Comparison of ENCODE assay signal across 34 cellular contexts in genomic region chr11:90738799-90739198, GRCh38.
"Had no signal": no experiment of that assay in that cellular context is flagged by ENCODE, and none has a peak within 500 bp of the region (broad histone marks: within the 10 kb centered on the region; RNA-seq: fewer than 3 reads in every experiment).

No MANE protein-coding gene starts in this region.

- H3K4me1 ChIP-seq: ascending aorta, breast epithelium, colonic mucosa, esophagus squamous epithelium, gastroesophageal sphincter, heart right ventricle had no signal

- H3K36me3 ChIP-seq: adrenal gland, ascending aorta, breast epithelium, cardiac muscle cell, colonic mucosa, esophagus squamous epithelium, gastroesophageal sphincter, heart right ventricle had no signal

- H3K4me1 Mint-ChIP-seq: activated CD4-positive, alpha-beta T cell treated with anti-CD3 and anti-CD28 coated beads for 36 hours; activated CD4-positive, alpha-beta T cell treated with anti-CD3 and anti-CD28 coated beads, Interleukin-2, amount 10 ng/mL, durations not matched to agents 24 days and 14 days; activated CD8-positive, alpha-beta memory T cell treated with anti-CD3 and anti-CD28 coated beads, Interleukin-2, amount 10 ng/mL, durations not matched to agents 7 days and 5 days; activated naive CD4-positive, alpha-beta T cell treated with anti-CD3 and anti-CD28 coated beads, Interleukin-2, amount 50 U/mL, for 24 hours; activated naive CD8-positive, alpha-beta T cell treated with anti-CD3 and anti-CD28 coated beads for 36 hours; activated naive CD8-positive, alpha-beta T cell treated with anti-CD3 and anti-CD28 coated beads, Interleukin-2, amount 50 U/mL, for 24 hours; brain had no signal

- DNase-seq: activated CD4-positive, alpha-beta memory T cell treated with anti-CD3 and anti-CD28 coated beads for 36 hours; activated CD4-positive, alpha-beta T cell treated with anti-CD3 and anti-CD28 coated beads for 36 hours; activated CD4-positive, alpha-beta T cell treated with anti-CD3 and anti-CD28 coated beads, Interleukin-2, amount 10 ng/mL, durations not matched to agents 24 days and 14 days; activated CD4-positive, CD25-positive, alpha-beta regulatory T cell; activated CD4-positive, CD25-positive, alpha-beta regulatory T cell treated with anti-CD3 and anti-CD28 coated beads, Interleukin-2, amount 50 U/mL, for 72 hours; activated CD8-positive, alpha-beta memory T cell treated with anti-CD3 and anti-CD28 coated beads, Interleukin-2, amount 10 ng/mL, durations not matched to agents 7 days and 5 days; activated CD8-positive, alpha-beta memory T cell treated with anti-CD3 and anti-CD28 coated beads, Interleukin-2, amount 50 U/mL, for 4 hours; activated CD8-positive, alpha-beta T cell treated with anti-CD3 and anti-CD28 coated beads, Interleukin-2, amount 10 ng/mL, durations not matched to agents 7 days and 5 days; activated effector memory CD4-positive, alpha-beta T cell treated with anti-CD3 and anti-CD28 coated beads, Interleukin-2, amount 50 U/mL, for 16 hours; activated naive CD4-positive, alpha-beta T cell treated with anti-CD3 and anti-CD28 coated beads for 36 hours; activated naive CD8-positive, alpha-beta T cell treated with anti-CD3 and anti-CD28 coated beads for 36 hours; activated naive CD8-positive, alpha-beta T cell treated with anti-CD3 and anti-CD28 coated beads, Interleukin-2, amount 50 U/mL, for 24 hours; activated T-cell treated with anti-CD3 and anti-CD28 coated beads, Interleukin-2, amount 50 U/mL, for 1 hour; activated T-cell treated with anti-CD3 and anti-CD28 coated beads, Interleukin-2, amount 50 U/mL, for 48 hours; adrenal gland; central memory CD4-positive, alpha-beta T cell; cerebellar nuclear complex; colonic mucosa; effector CD8-positive, alpha-beta T cell; esophagus squamous epithelium; foreskin melanocyte; heart right ventricle; T-helper 2 cell had no signal

- H3K4me3 Mint-ChIP-seq: activated CD4-positive, alpha-beta memory T cell treated with anti-CD3 and anti-CD28 coated beads for 36 hours; activated CD4-positive, alpha-beta T cell treated with anti-CD3 and anti-CD28 coated beads for 36 hours; activated CD4-positive, alpha-beta T cell treated with anti-CD3 and anti-CD28 coated beads, Interleukin-2, amount 10 ng/mL, durations not matched to agents 24 days and 14 days; activated CD8-positive, alpha-beta memory T cell treated with anti-CD3 and anti-CD28 coated beads, Interleukin-2, amount 10 ng/mL, durations not matched to agents 7 days and 5 days; activated CD8-positive, alpha-beta T cell treated with anti-CD3 and anti-CD28 coated beads, Interleukin-2, amount 10 ng/mL, durations not matched to agents 7 days and 5 days; activated naive CD4-positive, alpha-beta T cell treated with anti-CD3 and anti-CD28 coated beads for 36 hours; activated naive CD4-positive, alpha-beta T cell treated with anti-CD3 and anti-CD28 coated beads, Interleukin-2, amount 50 U/mL, for 24 hours; activated naive CD8-positive, alpha-beta T cell treated with anti-CD3 and anti-CD28 coated beads for 36 hours; activated naive CD8-positive, alpha-beta T cell treated with anti-CD3 and anti-CD28 coated beads, Interleukin-2, amount 50 U/mL, for 24 hours; activated T-helper 1 cell treated with anti-CD3 and anti-CD28 coated beads, Interleukin-12 subunit alpha, Interleukin-12 subunit beta, Interleukin-2, Interleukin-4 antibody, amounts not matched to agents 30 ng/mL and 10 ng/mL and 1 ng/mL, durations not matched to agents 14 hours and 24 hours and 36 hours; brain had no signal

- H3K27ac Mint-ChIP-seq: activated CD4-positive, alpha-beta memory T cell treated with anti-CD3 and anti-CD28 coated beads for 36 hours; activated CD4-positive, alpha-beta T cell treated with anti-CD3 and anti-CD28 coated beads for 36 hours; activated CD4-positive, alpha-beta T cell treated with anti-CD3 and anti-CD28 coated beads, Interleukin-2, amount 10 ng/mL, durations not matched to agents 24 days and 14 days; activated CD8-positive, alpha-beta memory T cell treated with anti-CD3 and anti-CD28 coated beads, Interleukin-2, amount 10 ng/mL, durations not matched to agents 7 days and 5 days; activated CD8-positive, alpha-beta T cell treated with anti-CD3 and anti-CD28 coated beads, Interleukin-2, amount 10 ng/mL, durations not matched to agents 7 days and 5 days; activated naive CD4-positive, alpha-beta T cell treated with anti-CD3 and anti-CD28 coated beads for 36 hours; activated naive CD4-positive, alpha-beta T cell treated with anti-CD3 and anti-CD28 coated beads, Interleukin-2, amount 50 U/mL, for 24 hours; activated naive CD8-positive, alpha-beta T cell treated with anti-CD3 and anti-CD28 coated beads for 36 hours; activated naive CD8-positive, alpha-beta T cell treated with anti-CD3 and anti-CD28 coated beads, Interleukin-2, amount 50 U/mL, for 24 hours; activated T-helper 1 cell treated with anti-CD3 and anti-CD28 coated beads, Interleukin-12 subunit alpha, Interleukin-12 subunit beta, Interleukin-2, Interleukin-4 antibody, amounts not matched to agents 30 ng/mL and 10 ng/mL and 1 ng/mL, durations not matched to agents 14 hours and 24 hours and 36 hours; activated T-helper 2 cell treated with anti-CD3 and anti-CD28 coated beads, Interferon-gamma antibody, Interleukin-2, Interleukin-4, amounts not matched to agents 10 μg/mL and 5 μg/mL and 100 μg/mL, durations not matched to agents 14 hours and 24 hours and 36 hours; brain had no signal

- ATAC-seq: activated CD4-positive, alpha-beta T cell treated with anti-CD3 and anti-CD28 coated beads for 36 hours; activated CD8-positive, alpha-beta memory T cell treated with anti-CD3 and anti-CD28 coated beads, Interleukin-2, amount 10 ng/mL, durations not matched to agents 7 days and 5 days; activated CD8-positive, alpha-beta T cell treated with anti-CD3 and anti-CD28 coated beads, Interleukin-2, amount 10 ng/mL, durations not matched to agents 7 days and 5 days; activated naive CD8-positive, alpha-beta T cell treated with anti-CD3 and anti-CD28 coated beads, Interleukin-2, amount 50 U/mL, for 24 hours; gastroesophageal sphincter; heart right ventricle had no signal

- H3K27me3 ChIP-seq: adrenal gland, ascending aorta, breast epithelium, cardiac muscle cell, colonic mucosa, esophagus squamous epithelium, gastroesophageal sphincter, heart right ventricle had no signal

- FAIRE-seq: endometrium, endothelial cell of umbilical vein had no signal

- H3K27me3 Mint-ChIP-seq: activated CD4-positive, alpha-beta memory T cell treated with anti-CD3 and anti-CD28 coated beads for 36 hours; activated CD4-positive, alpha-beta T cell treated with anti-CD3 and anti-CD28 coated beads for 36 hours; activated CD4-positive, alpha-beta T cell treated with anti-CD3 and anti-CD28 coated beads, Interleukin-2, amount 10 ng/mL, durations not matched to agents 24 days and 14 days; activated CD8-positive, alpha-beta memory T cell treated with anti-CD3 and anti-CD28 coated beads, Interleukin-2, amount 10 ng/mL, durations not matched to agents 7 days and 5 days; activated naive CD4-positive, alpha-beta T cell treated with anti-CD3 and anti-CD28 coated beads, Interleukin-2, amount 50 U/mL, for 24 hours; activated naive CD8-positive, alpha-beta T cell treated with anti-CD3 and anti-CD28 coated beads for 36 hours; activated naive CD8-positive, alpha-beta T cell treated with anti-CD3 and anti-CD28 coated beads, Interleukin-2, amount 50 U/mL, for 24 hours had no signal

- H3K9me3 ChIP-seq: adrenal gland, ascending aorta, breast epithelium, colonic mucosa, esophagus squamous epithelium, gastroesophageal sphincter had no signal

- H3K4me3 ChIP-seq: adrenal gland, ascending aorta, breast epithelium, cardiac muscle cell, colonic mucosa, esophagus squamous epithelium, gastroesophageal sphincter, heart right ventricle had no signal

- H3K36me3 Mint-ChIP-seq: activated CD4-positive, alpha-beta memory T cell treated with anti-CD3 and anti-CD28 coated beads for 36 hours; activated CD8-positive, alpha-beta memory T cell treated with anti-CD3 and anti-CD28 coated beads, Interleukin-2, amount 10 ng/mL, durations not matched to agents 7 days and 5 days; activated naive CD4-positive, alpha-beta T cell treated with anti-CD3 and anti-CD28 coated beads, Interleukin-2, amount 50 U/mL, for 24 hours; activated naive CD8-positive, alpha-beta T cell treated with anti-CD3 and anti-CD28 coated beads for 36 hours; brain had no signal

- H3K27ac ChIP-seq: adrenal gland, ascending aorta, breast epithelium, cardiac muscle cell, colonic mucosa, epithelial cell of prostate, esophagus squamous epithelium, gastroesophageal sphincter, heart right ventricle had no signal
